ENCODE assay signal across 14 cellular contexts in genomic region chr3:16140116-16140893, GRCh38. TPM values are rescaled to one million over a fixed set of nuclear protein-coding genes. Genes with fewer than 3 reads are reported as not detected.
DNase-seq lines count a peak whose midpoint lies in the region; ATAC-seq, FAIRE-seq and TF ChIP-seq lines count a peak whose summit lies in the region.
"Had no signal": no experiment of that assay in that cellular context is flagged by ENCODE, and none has a peak within 500 bp of the region (broad histone marks: within the 10 kb centered on the region; RNA-seq: fewer than 3 reads in every experiment).

No MANE protein-coding gene starts in this region.

- peaks cover 2% of the 10 kb centered on the region for H3K27me3 Mint-ChIP-seq in astrocyte (ENCODE audit: low read depth, unreplicated experiment)
- no peaks in the 10 kb centered on the region for H3K27me3 Mint-ChIP-seq in CD4-positive, alpha-beta T cell

- peaks cover 3% of the 10 kb centered on the region for H3K9me3 ChIP-seq in astrocyte (ENCODE audit: insufficient read depth, low read depth, low read length)
- H3K9me3 ChIP-seq in CD4-positive, alpha-beta T cell (ENCODE audit: control insufficient read depth, low read length): no peaks in the 10 kb centered on the region
- H3K9me3 ChIP-seq: HAP-1, SJCRH30 had no signal

- H3K4me1 ChIP-seq in astrocyte (ENCODE audit: insufficient read depth, low read length): peaks cover 22% of the 10 kb centered on the region
- H3K4me1 ChIP-seq: BLaER1 treated with 17β-estradiol and CSF1 and Interleukin-3, amounts not matched to agents 10 nM and 100 nM; HAP-1; SJCRH30 had no signal

- FAIRE-seq in astrocyte (lab: Jason Lieb, UNC): no peak

- H3K4me3 ChIP-seq in AG10803 (ENCODE audit: low read length) (no peak overlapping the region), astrocyte (ENCODE audit: insufficient read depth, low read depth, low read length) (no peak overlapping the region)
- H3K4me3 ChIP-seq: BLaER1 treated with 17β-estradiol and CSF1 and Interleukin-3, amounts not matched to agents 10 nM and 100 nM; HAP-1; SJCRH30 had no signal

- peaks cover 2% of the 10 kb centered on the region for H3K36me3 Mint-ChIP-seq in astrocyte (ENCODE audit: low read depth, unreplicated experiment)
- H3K36me3 Mint-ChIP-seq in CD4-positive, alpha-beta T cell (ENCODE audit: low read depth): no peaks in the 10 kb centered on the region

- DNase-seq in AG10803 (ENCODE audit: low read depth) (peak; percentile 83), astrocyte (ENCODE audit: low read depth) (peak; percentile 97), glomerular endothelial cell (ENCODE audit: extremely low read depth, low read depth, low spot score) (peak; percentile 88), renal cortical epithelial cell (ENCODE audit: low read depth) (peak; percentile 97), NCI-H1105 treated with DMSO at 0.1 percent for 48 hours (lab: John Stamatoyannopoulos, UW) (no peak)
- no peak for DNase-seq in CD4-positive, alpha-beta T cell
- DNase-seq: activated CD8-positive, alpha-beta T cell treated with anti-CD3 and anti-CD28 coated beads, Interleukin-2, amount 10 ng/mL, durations not matched to agents 7 days and 5 days; NCI-H2081; SJCRH30 had no signal

- H4K20me1 ChIP-seq in astrocyte (ENCODE audit: insufficient read depth, low read length): no peaks in the 10 kb centered on the region
- H4K20me1 ChIP-seq: BLaER1 treated with 17β-estradiol and CSF1 and Interleukin-3, amounts not matched to agents 10 nM and 100 nM had no signal

- H3K27ac ChIP-seq in astrocyte (ENCODE audit: low read depth, low read length): peak overlapping the region; percentile 61
- H3K27ac ChIP-seq in CD4-positive, alpha-beta T cell (ENCODE audit: low read depth, low read length): no peak overlapping the region
- H3K27ac ChIP-seq: BLaER1 treated with 17β-estradiol and CSF1 and Interleukin-3, amounts not matched to agents 10 nM and 100 nM; SJCRH30 had no signal

- no peak for TF ChIP-seq CTCF in AG10803 (conservative IDR thresholded peaks at IDR 0.05; ENCODE audit: low read length)
- no peak for TF ChIP-seq CTCF in astrocyte (IDR thresholded peaks at IDR 0.05; ENCODE audit: insufficient read depth, low read depth, low read length)
- TF ChIP-seq CTCF in CD4-positive, alpha-beta T cell (IDR thresholded peaks at IDR 0.05): no peak

- CTCF ChIA-PET in CD4-positive, alpha-beta T cell (lab: Charles Lee): no interaction called here

- intact Hi-C loops in CD4-positive, alpha-beta T cell (cut with DNase I, micrococcal nuclease): no loop called here

- POLR2A ChIA-PET in CD4-positive, alpha-beta T cell (lab: Charles Lee): no interaction called here

- ATAC-seq in GM21529 (IDR thresholded peaks at IDR 0.05; ENCODE audit: unreplicated experiment) (no peak), HG02678 (IDR thresholded peaks at IDR 0.05; ENCODE audit: unreplicated experiment) (no peak)
- ATAC-seq in CD4-positive, alpha-beta T cell (ENCODE audit: poor library complexity): no peak
- ATAC-seq: activated CD8-positive, alpha-beta T cell treated with anti-CD3 and anti-CD28 coated beads, Interleukin-2, amount 10 ng/mL, durations not matched to agents 7 days and 5 days had no signal

- peak overlapping the region; percentile 78 for H3K27ac Mint-ChIP-seq in astrocyte (ENCODE audit: unreplicated experiment)
- H3K27ac Mint-ChIP-seq in CD4-positive, alpha-beta T cell: no peak overlapping the region
- H3K27ac Mint-ChIP-seq: activated CD8-positive, alpha-beta T cell treated with anti-CD3 and anti-CD28 coated beads, Interleukin-2, amount 10 ng/mL, durations not matched to agents 7 days and 5 days had no signal

- peak overlapping the region; percentile 56 for H3K9ac ChIP-seq in astrocyte (ENCODE audit: low read length)
- H3K9ac ChIP-seq: BLaER1 treated with 17β-estradiol and CSF1 and Interleukin-3, amounts not matched to agents 10 nM and 100 nM had no signal

- no peaks in the 10 kb centered on the region for H3K36me3 ChIP-seq in astrocyte (ENCODE audit: insufficient read depth, low read length)
- H3K36me3 ChIP-seq: BLaER1 treated with 17β-estradiol and CSF1 and Interleukin-3, amounts not matched to agents 10 nM and 100 nM; HAP-1; SJCRH30 had no signal

- peaks cover 20% of the 10 kb centered on the region for H3K9me3 Mint-ChIP-seq in astrocyte (ENCODE audit: unreplicated experiment)
- peaks cover 10% of the 10 kb centered on the region for H3K9me3 Mint-ChIP-seq in CD4-positive, alpha-beta T cell

- H3K4me1 Mint-ChIP-seq in astrocyte (ENCODE audit: low read depth, unreplicated experiment): peaks cover 24% of the 10 kb centered on the region
- H3K4me1 Mint-ChIP-seq in CD4-positive, alpha-beta T cell (ENCODE audit: low read depth): no peaks in the 10 kb centered on the region
- H3K4me1 Mint-ChIP-seq: central memory CD8-positive, alpha-beta T cell had no signal

- peak overlapping the region; percentile 76 for H2AFZ ChIP-seq in astrocyte (ENCODE audit: low read depth, low read length)

- peak overlapping the region; percentile 74 for H3K4me2 ChIP-seq in astrocyte (ENCODE audit: low read length)
- H3K4me2 ChIP-seq: BLaER1 treated with 17β-estradiol and CSF1 and Interleukin-3, amounts not matched to agents 10 nM and 100 nM had no signal

- no peak overlapping the region for H3K4me3 Mint-ChIP-seq in astrocyte (ENCODE audit: unreplicated experiment)
- H3K4me3 Mint-ChIP-seq in CD4-positive, alpha-beta T cell: no peak overlapping the region
- H3K4me3 Mint-ChIP-seq: activated CD8-positive, alpha-beta T cell treated with anti-CD3 and anti-CD28 coated beads, Interleukin-2, amount 10 ng/mL, durations not matched to agents 7 days and 5 days; central memory CD8-positive, alpha-beta T cell had no signal

- no peaks in the 10 kb centered on the region for H3K79me2 ChIP-seq in astrocyte (ENCODE audit: insufficient read depth, low read length)

- H3K27me3 ChIP-seq in astrocyte (ENCODE audit: insufficient read depth, low read length): no peaks in the 10 kb centered on the region
- no peaks in the 10 kb centered on the region for H3K27me3 ChIP-seq in CD4-positive, alpha-beta T cell (ENCODE audit: control insufficient read depth, insufficient read depth, low read length)
- H3K27me3 ChIP-seq: BLaER1 treated with 17β-estradiol and CSF1 and Interleukin-3, amounts not matched to agents 10 nM and 100 nM; SJCRH30 had no signal

RNA-seq across cellular contexts. Expression of gene GALNT15, which starts 34.2 kb away (rescaled TPM):
- 0.95 and 3.0 TPM in 2 replicates for total RNA-seq in astrocyte
- 25.1 and 35.2 TPM in 2 replicates for total RNA-seq in glomerular endothelial cell
- 0.17 and 0.55 TPM in 2 replicates for total RNA-seq in renal cortical epithelial cell
- total RNA-seq in CD4-positive, alpha-beta T cell: not detected
- total RNA-seq: activated CD8-positive, alpha-beta T cell treated with anti-CD3 and anti-CD28 coated beads, Interleukin-2, amount 10 ng/mL, durations not matched to agents 7 days and 5 days had no signal

Comparison
In these comparisons a context has a peak if more than half of its experiments do, and no peak if none do; other contexts are left out.
1. DNase-seq: peak in AG10803 (single experiment), astrocyte (single experiment), glomerular endothelial cell (single experiment) and renal cortical epithelial cell (single experiment); none in NCI-H1105 treated with DMSO at 0.1 percent for 48 hours (single experiment) and CD4-positive, alpha-beta T cell (0 of 10).